ENCODE assay signal across 27 cellular contexts in genomic region chr3:55185380-55185779, GRCh38.
DNase-seq lines count a peak whose midpoint lies in the region; ATAC-seq and TF ChIP-seq lines count a peak whose summit lies in the region.
"Had no signal": no experiment of that assay in that cellular context is flagged by ENCODE, and none has a peak within 500 bp of the region (broad histone marks: within the 10 kb centered on the region; RNA-seq: fewer than 3 reads in every experiment).

No MANE protein-coding gene starts in this region.

- H3K36me3 Mint-ChIP-seq in activated T-cell treated with anti-CD3 and anti-CD28 coated beads, Interleukin-2, amount 50 U/mL, for 24 hours (ENCODE audit: low read depth), result no peaks in the 10 kb centered on the region
- H3K36me3 Mint-ChIP-seq: CD14-positive monocyte, neural progenitor cell had no signal

- no peak for TF ChIP-seq POLR2A in esophagus muscularis mucosa (IDR thresholded peaks at IDR 0.05; ENCODE audit: low read depth)

- peak overlapping the region; percentile 19 for H2BK120ac ChIP-seq in mesenchymal stem cell (ENCODE audit: low read depth, low read length)

- H2BK15ac ChIP-seq in mesenchymal stem cell (ENCODE audit: low read depth, poor library complexity, severe bottlenecking), result no peak overlapping the region

- no peaks in the 10 kb centered on the region for H3K9me3 ChIP-seq in esophagus muscularis mucosa
- H3K9me3 ChIP-seq in mesenchymal stem cell (ENCODE audit: control insufficient read depth, low read length), result no peaks in the 10 kb centered on the region
- H3K9me3 ChIP-seq: ascending aorta, sigmoid colon had no signal

- no peak overlapping the region for H3K23ac ChIP-seq in mesenchymal stem cell (ENCODE audit: low read length in 2 of 2)

- no peaks in the 10 kb centered on the region for H3K27me3 Mint-ChIP-seq in activated T-cell treated with anti-CD3 and anti-CD28 coated beads, Interleukin-2, amount 50 U/mL, for 24 hours
- H3K27me3 Mint-ChIP-seq: central memory CD8-positive, alpha-beta T cell had no signal

- no peaks in the 10 kb centered on the region for H3K36me3 ChIP-seq in esophagus muscularis mucosa
- no peaks in the 10 kb centered on the region for H3K36me3 ChIP-seq in mesenchymal stem cell (ENCODE audit: control insufficient read depth in 1 of 2, insufficient read depth in 2 of 2, low read depth in 1 of 2, low read length in 2 of 2)
- H3K36me3 ChIP-seq: ascending aorta, neural progenitor cell, sigmoid colon, tibial artery had no signal

- intact Hi-C loops in esophagus muscularis mucosa (cut with DNase I), result loop anchor here (5.0 kb wide), 1 partner anchor 318 kb away; no protein-coding TSS in a partner anchor

- H4K8ac ChIP-seq in mesenchymal stem cell (ENCODE audit: low read length), result no peak overlapping the region

- no peaks in the 10 kb centered on the region for H3K4me1 Mint-ChIP-seq in activated T-cell treated with anti-CD3 and anti-CD28 coated beads, Interleukin-2, amount 50 U/mL, for 24 hours (ENCODE audit: low read depth)
- H3K4me1 Mint-ChIP-seq: CD14-positive monocyte; central memory CD8-positive, alpha-beta T cell; stimulated activated naive CD8-positive, alpha-beta T cell treated with anti-CD3 and anti-CD28 coated beads, Interleukin-15, amount 100 ng/mL, for 72 hours had no signal

- no peak overlapping the region for H3K4me2 ChIP-seq in mesenchymal stem cell (ENCODE audit: low read length, poor library complexity, severe bottlenecking)
- H3K4me2 ChIP-seq: neural progenitor cell had no signal

- no peak overlapping the region for H3K18ac ChIP-seq in mesenchymal stem cell (ENCODE audit: low read depth in 1 of 2, low read length in 2 of 2)

- H3K9me3 Mint-ChIP-seq in activated T-cell treated with anti-CD3 and anti-CD28 coated beads, Interleukin-2, amount 50 U/mL, for 24 hours, result no peaks in the 10 kb centered on the region
- H3K9me3 Mint-ChIP-seq: stimulated activated naive CD8-positive, alpha-beta T cell treated with anti-CD3 and anti-CD28 coated beads, Interleukin-15, amount 100 ng/mL, for 72 hours had no signal

- H3K4me3 Mint-ChIP-seq in activated T-cell treated with anti-CD3 and anti-CD28 coated beads, Interleukin-2, amount 50 U/mL, for 24 hours, result no peak overlapping the region
- H3K4me3 Mint-ChIP-seq: central memory CD8-positive, alpha-beta T cell; neural progenitor cell; stimulated activated naive CD8-positive, alpha-beta T cell treated with anti-CD3 and anti-CD28 coated beads, Interleukin-15, amount 100 ng/mL, for 72 hours; T-helper 1 cell treated with Interleukin-12 subunit alpha and Interleukin-12 subunit beta and Interleukin-4 antibody, amounts not matched to agents 30 μg/mL and 1 μg/mL, for 36 hours had no signal

- no peak overlapping the region for H3K9ac ChIP-seq in mesenchymal stem cell (ENCODE audit: low read length)
- H3K9ac ChIP-seq: neural progenitor cell had no signal

- no peaks in the 10 kb centered on the region for H3K4me1 ChIP-seq in esophagus muscularis mucosa
- peaks cover 5% of the 10 kb centered on the region for H3K4me1 ChIP-seq in mesenchymal stem cell (ENCODE audit: control insufficient read depth, insufficient read depth, low read depth, low read length)
- H3K4me1 ChIP-seq: ascending aorta, neural progenitor cell, sigmoid colon, tibial artery had no signal

- no peaks in the 10 kb centered on the region for H3K79me1 ChIP-seq in mesenchymal stem cell (replicated peaks; ENCODE audit: low read length, poor library complexity, severe bottlenecking)

- DNase-seq in GM04504 (ENCODE audit: low read depth) (peak; percentile 78), RPMI7951 (ENCODE audit: low read depth) (peak; percentile 87), esophagus muscularis mucosa (ENCODE audit: extremely low spot score) (peak; percentile 14), mesenchymal stem cell (peak; percentile 96), NCI-H1105 (lab: John Stamatoyannopoulos, UW) (no peak)
- no peak for DNase-seq in activated T-cell treated with anti-CD3 and anti-CD28 coated beads, Interleukin-2, amount 50 U/mL, for 24 hours
- DNase-seq: activated CD4-positive, alpha-beta T cell treated with anti-CD3 and anti-CD28 coated beads for 4 hours; activated naive CD4-positive, alpha-beta T cell treated with anti-CD3 and anti-CD28 coated beads, Interleukin-2, amount 50 U/mL, for 16 hours; activated T-cell treated with anti-CD3 and anti-CD28 coated beads, Interleukin-2, amount 50 U/mL, for 48 hours; dorsolateral prefrontal cortex; islet precursor cell; Karpas-422; NCI-H1694 treated with DMSO at 0.1 percent for 48 hours; NCI-H2171 treated with DMSO at 0.1 percent for 48 hours; NCI-H524; posterior cingulate gyrus; sigmoid colon; stimulated activated naive CD8-positive, alpha-beta T cell treated with anti-CD3 and anti-CD28 coated beads, Interleukin-15, amount 100 ng/mL, for 72 hours; tibial artery had no signal

- ATAC-seq in GM21526 (IDR thresholded peaks at IDR 0.05; ENCODE audit: low FRiP score, unreplicated experiment) (no peak), HG03520 (IDR thresholded peaks at IDR 0.05; ENCODE audit: unreplicated experiment) (no peak)
- ATAC-seq: Panc1; stimulated activated naive CD8-positive, alpha-beta T cell treated with anti-CD3 and anti-CD28 coated beads, Interleukin-15, amount 100 ng/mL, for 72 hours had no signal

- no peak overlapping the region for H2BK12ac ChIP-seq in mesenchymal stem cell (ENCODE audit: low read length in 2 of 2)

- WGBS in esophagus muscularis mucosa, result 76% methylated on average over 3 of the region's 3 CpGs
- 25% methylated on average over 2 of the region's 3 CpGs for WGBS in mesenchymal stem cell

- H3K27ac ChIP-seq in esophagus muscularis mucosa (replicated peaks in 1 of 4) (no peak overlapping the region), mesenchymal stem cell (ENCODE audit: low read length, poor library complexity, severe bottlenecking) (no peak overlapping the region)
- H3K27ac ChIP-seq: ascending aorta, dorsolateral prefrontal cortex, neural progenitor cell, sigmoid colon, tibial artery had no signal

- no peak for TF ChIP-seq CTCF in esophagus muscularis mucosa (IDR thresholded peaks at IDR 0.05)

- H3K4me3 ChIP-seq in esophagus muscularis mucosa, result no peak overlapping the region
- H3K4me3 ChIP-seq in mesenchymal stem cell (ENCODE audit: insufficient read depth in 1 of 2, low read depth in 1 of 2, low read length in 2 of 2), result no peak overlapping the region
- H3K4me3 ChIP-seq: ascending aorta, dorsolateral prefrontal cortex, neural progenitor cell, sigmoid colon, tibial artery had no signal

- no peak for TF ChIP-seq EP300 in esophagus muscularis mucosa (IDR thresholded peaks at IDR 0.05)

- H2AK5ac ChIP-seq in mesenchymal stem cell (ENCODE audit: low read length, severe bottlenecking), result no peak overlapping the region

- no peak overlapping the region for H3K27ac Mint-ChIP-seq in activated T-cell treated with anti-CD3 and anti-CD28 coated beads, Interleukin-2, amount 50 U/mL, for 24 hours
- H3K27ac Mint-ChIP-seq: CD14-positive monocyte; neural progenitor cell; stimulated activated naive CD8-positive, alpha-beta T cell treated with anti-CD3 and anti-CD28 coated beads, Interleukin-15, amount 100 ng/mL, for 72 hours; T-helper 1 cell treated with Interleukin-12 subunit alpha and Interleukin-12 subunit beta and Interleukin-4 antibody, amounts not matched to agents 30 μg/mL and 1 μg/mL, for 36 hours had no signal

- H3K27me3 ChIP-seq in esophagus muscularis mucosa (no peaks in the 10 kb centered on the region), mesenchymal stem cell (ENCODE audit: control insufficient read depth in 1 of 2, insufficient read depth in 1 of 2, low read length in 2 of 2) (no peaks in the 10 kb centered on the region)
- H3K27me3 ChIP-seq: ascending aorta, neural progenitor cell, sigmoid colon, tibial artery had no signal

- no peak overlapping the region for H2BK5ac ChIP-seq in mesenchymal stem cell (ENCODE audit: low read depth, low read length, poor library complexity, severe bottlenecking)

- H3K14ac ChIP-seq in mesenchymal stem cell (ENCODE audit: low read length in 2 of 2), result no peak overlapping the region

- no peak overlapping the region for H2AFZ ChIP-seq in mesenchymal stem cell (ENCODE audit: low read depth, low read length)
- H2AFZ ChIP-seq: neural progenitor cell had no signal

- H4K91ac ChIP-seq in mesenchymal stem cell (ENCODE audit: low read length), result no peak overlapping the region

- no peak overlapping the region for H3K4ac ChIP-seq in mesenchymal stem cell (ENCODE audit: low read depth in 1 of 2, low read length in 2 of 2)

Comparison
In these comparisons a context has a peak if more than half of its experiments do, and no peak if none do; other contexts are left out.
1. DNase-seq: peak in GM04504 (single experiment), RPMI7951 (single experiment), esophagus muscularis mucosa (single experiment) and mesenchymal stem cell (single experiment); none in activated T-cell treated with anti-CD3 and anti-CD28 coated beads, Interleukin-2, amount 50 U/mL, for 24 hours (single experiment) and NCI-H1105 (single experiment).